19 cellular contexts compared by ENCODE assay signal in genomic region chr20:11958852-11959251, GRCh38.
"Had no signal": no experiment of that assay in that cellular context is flagged by ENCODE, and none has a peak within 500 bp of the region (broad histone marks: within the 10 kb centered on the region; RNA-seq: fewer than 3 reads in every experiment).

No MANE protein-coding gene starts in this region.

- H3K4me3 ChIP-seq: coronary artery, lung, upper lobe of right lung had no signal

- H3K4me3 Mint-ChIP-seq: activated CD4-positive, alpha-beta T cell treated with anti-CD3 and anti-CD28 coated beads, Interleukin-2, amount 10 ng/mL, durations not matched to agents 24 days and 14 days; activated CD8-positive, alpha-beta T cell treated with anti-CD3 and anti-CD28 coated beads for 36 hours; activated naive CD4-positive, alpha-beta T cell treated with anti-CD3 and anti-CD28 coated beads, Interleukin-2, amount 10 ng/mL, durations not matched to agents 7 days and 5 days; activated naive CD8-positive, alpha-beta T cell treated with anti-CD3 and anti-CD28 coated beads, Interleukin-2, amount 50 U/mL, for 24 hours; activated T-cell treated with anti-CD3 and anti-CD28 coated beads, Interleukin-2, amount 50 U/mL, for 4 hours; central memory CD8-positive, alpha-beta T cell; mesothelial cell of epicardium; nephron; stimulated activated memory B cell treated with anti-CD40 and anti-IgM and Interleukin-4, amounts not matched to agents 10 μg/mL and 1 μg/mL and 100 μg/mL, for 72 hours had no signal

- H3K9me3 Mint-ChIP-seq: activated CD4-positive, alpha-beta T cell treated with anti-CD3 and anti-CD28 coated beads, Interleukin-2, amount 10 ng/mL, durations not matched to agents 24 days and 14 days; activated naive CD4-positive, alpha-beta T cell treated with anti-CD3 and anti-CD28 coated beads, Interleukin-2, amount 10 ng/mL, durations not matched to agents 7 days and 5 days had no signal

- H3K27ac Mint-ChIP-seq: activated CD4-positive, alpha-beta T cell treated with anti-CD3 and anti-CD28 coated beads, Interleukin-2, amount 10 ng/mL, durations not matched to agents 24 days and 14 days; activated CD8-positive, alpha-beta T cell treated with anti-CD3 and anti-CD28 coated beads for 36 hours; activated naive CD4-positive, alpha-beta T cell treated with anti-CD3 and anti-CD28 coated beads, Interleukin-2, amount 10 ng/mL, durations not matched to agents 7 days and 5 days; activated naive CD8-positive, alpha-beta T cell treated with anti-CD3 and anti-CD28 coated beads, Interleukin-2, amount 50 U/mL, for 24 hours; mesothelial cell of epicardium; nephron; stimulated activated memory B cell treated with anti-CD40 and anti-IgM and Interleukin-4, amounts not matched to agents 10 μg/mL and 1 μg/mL and 100 μg/mL, for 72 hours had no signal

- ATAC-seq: activated CD8-positive, alpha-beta T cell treated with anti-CD3 and anti-CD28 coated beads for 36 hours; activated naive CD8-positive, alpha-beta T cell treated with anti-CD3 and anti-CD28 coated beads, Interleukin-2, amount 50 U/mL, for 24 hours; activated T-cell treated with anti-CD3 and anti-CD28 coated beads, Interleukin-2, amount 50 U/mL, for 4 hours; left colon; sciatic nerve; stimulated activated memory B cell treated with anti-CD40 and anti-IgM and Interleukin-4, amounts not matched to agents 10 μg/mL and 1 μg/mL and 100 μg/mL, for 72 hours; upper lobe of right lung had no signal

- DNase-seq: activated CD4-positive, alpha-beta T cell treated with anti-CD3 and anti-CD28 coated beads, Interleukin-2, amount 10 ng/mL, durations not matched to agents 24 days and 14 days; activated CD8-positive, alpha-beta T cell treated with anti-CD3 and anti-CD28 coated beads for 36 hours; activated effector memory CD4-positive, alpha-beta T cell treated with Interleukin-2 at 50 U/mL for 16 hours; activated naive CD4-positive, alpha-beta T cell treated with anti-CD3 and anti-CD28 coated beads, Interleukin-2, amount 10 ng/mL, durations not matched to agents 7 days and 5 days; activated naive CD8-positive, alpha-beta T cell treated with anti-CD3 and anti-CD28 coated beads, Interleukin-2, amount 50 U/mL, for 24 hours; activated T-cell treated with anti-CD3 and anti-CD28 coated beads, Interleukin-2, amount 50 U/mL, for 4 hours; aorta; brain microvascular endothelial cell; heart right ventricle; left colon; stimulated activated CD4-positive, alpha-beta T cell treated with anti-CD3 and anti-CD28 coated beads, Interleukin-4, amount 100 ng/mL, for 24 hours; upper lobe of right lung had no signal

- H3K4me1 Mint-ChIP-seq: activated naive CD4-positive, alpha-beta T cell treated with anti-CD3 and anti-CD28 coated beads, Interleukin-2, amount 10 ng/mL, durations not matched to agents 7 days and 5 days; activated naive CD8-positive, alpha-beta T cell treated with anti-CD3 and anti-CD28 coated beads, Interleukin-2, amount 50 U/mL, for 24 hours; central memory CD8-positive, alpha-beta T cell; mesothelial cell of epicardium; stimulated activated memory B cell treated with anti-CD40 and anti-IgM and Interleukin-4, amounts not matched to agents 10 μg/mL and 1 μg/mL and 100 μg/mL, for 72 hours had no signal

- H3K27me3 Mint-ChIP-seq: activated naive CD8-positive, alpha-beta T cell treated with anti-CD3 and anti-CD28 coated beads, Interleukin-2, amount 50 U/mL, for 24 hours; central memory CD8-positive, alpha-beta T cell; stimulated activated memory B cell treated with anti-CD40 and anti-IgM and Interleukin-4, amounts not matched to agents 10 μg/mL and 1 μg/mL and 100 μg/mL, for 72 hours had no signal

- H3K36me3 Mint-ChIP-seq: activated naive CD4-positive, alpha-beta T cell treated with anti-CD3 and anti-CD28 coated beads, Interleukin-2, amount 10 ng/mL, durations not matched to agents 7 days and 5 days; stimulated activated memory B cell treated with anti-CD40 and anti-IgM and Interleukin-4, amounts not matched to agents 10 μg/mL and 1 μg/mL and 100 μg/mL, for 72 hours had no signal
